In genomic region chr6:1878330-1878729, GRCh38 we compare ENCODE assay signal across 8 cellular contexts.
"Had no signal": no experiment of that assay in that cellular context is flagged by ENCODE, and none has a peak within 500 bp of the region (broad histone marks: within the 10 kb centered on the region; RNA-seq: fewer than 3 reads in every experiment).

No MANE protein-coding gene starts in this region.

- H3K27me3 Mint-ChIP-seq: IgD-negative memory B cell had no signal

- H3K27ac ChIP-seq: HL-60, KMS-11 had no signal

- DNase-seq: IMR-90, KBM-7, KG1 had no signal

- FAIRE-seq: HepG2, HTR-8/SVneo had no signal

- H3K9ac ChIP-seq: KMS-11 had no signal

- ATAC-seq: HepG2 had no signal

- H3K27ac Mint-ChIP-seq: IgD-negative memory B cell had no signal

- H3K9me3 Mint-ChIP-seq: IgD-negative memory B cell had no signal

- H3K4me3 Mint-ChIP-seq: IgD-negative memory B cell had no signal

- H3K4me2 ChIP-seq: KMS-11 had no signal
